Comparison of ENCODE assay signal across 1 cellular context in the genomic region with DNA sequence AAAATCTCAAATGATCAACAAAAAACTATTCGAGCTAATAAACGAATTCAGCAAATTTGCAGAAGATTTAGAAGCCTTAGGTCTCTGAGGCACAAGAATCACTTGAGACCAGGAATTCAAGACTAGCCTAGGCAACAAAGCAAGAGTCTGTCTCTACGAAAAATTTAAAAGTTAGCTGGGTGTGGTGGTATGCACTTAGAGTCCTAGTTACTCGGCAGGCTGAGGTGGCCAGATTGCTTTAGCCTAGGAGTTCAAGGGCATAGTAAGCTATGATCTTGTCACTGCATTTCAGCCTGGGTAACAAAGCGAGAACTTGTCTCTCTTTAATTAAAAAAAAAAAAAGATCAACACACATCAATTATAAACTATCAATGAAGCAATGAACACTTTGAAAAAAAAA.
TF ChIP-seq lines count a peak whose summit lies in the region.

No MANE protein-coding gene starts in this region.

TF ChIP-seq in GM23338, 12 proteins besides CTCF, POLR2A, EP300 and RAD21 (continued from another document):
- TF ChIP-seq REST (IDR thresholded peaks at IDR 0.05; ENCODE audit: unreplicated experiment) (no peak), ZNF114 (CRISPR knock-in tag; IDR thresholded peaks at IDR 0.05) (no peak), EZH2 (IDR thresholded peaks at IDR 0.05; ENCODE audit: low read depth, unreplicated experiment) (no peak), NANOG (IDR thresholded peaks at IDR 0.05; ENCODE audit: borderline replicate concordance) (no peak), STAT1 (IDR thresholded peaks at IDR 0.05; ENCODE audit: unreplicated experiment) (no peak), JUNB (IDR thresholded peaks at IDR 0.05; ENCODE audit: unreplicated experiment) (no peak), CREB1 (CRISPR knock-in tag; IDR thresholded peaks at IDR 0.05; ENCODE audit: low read depth) (no peak)
- TF ChIP-seq, protein P1, sequence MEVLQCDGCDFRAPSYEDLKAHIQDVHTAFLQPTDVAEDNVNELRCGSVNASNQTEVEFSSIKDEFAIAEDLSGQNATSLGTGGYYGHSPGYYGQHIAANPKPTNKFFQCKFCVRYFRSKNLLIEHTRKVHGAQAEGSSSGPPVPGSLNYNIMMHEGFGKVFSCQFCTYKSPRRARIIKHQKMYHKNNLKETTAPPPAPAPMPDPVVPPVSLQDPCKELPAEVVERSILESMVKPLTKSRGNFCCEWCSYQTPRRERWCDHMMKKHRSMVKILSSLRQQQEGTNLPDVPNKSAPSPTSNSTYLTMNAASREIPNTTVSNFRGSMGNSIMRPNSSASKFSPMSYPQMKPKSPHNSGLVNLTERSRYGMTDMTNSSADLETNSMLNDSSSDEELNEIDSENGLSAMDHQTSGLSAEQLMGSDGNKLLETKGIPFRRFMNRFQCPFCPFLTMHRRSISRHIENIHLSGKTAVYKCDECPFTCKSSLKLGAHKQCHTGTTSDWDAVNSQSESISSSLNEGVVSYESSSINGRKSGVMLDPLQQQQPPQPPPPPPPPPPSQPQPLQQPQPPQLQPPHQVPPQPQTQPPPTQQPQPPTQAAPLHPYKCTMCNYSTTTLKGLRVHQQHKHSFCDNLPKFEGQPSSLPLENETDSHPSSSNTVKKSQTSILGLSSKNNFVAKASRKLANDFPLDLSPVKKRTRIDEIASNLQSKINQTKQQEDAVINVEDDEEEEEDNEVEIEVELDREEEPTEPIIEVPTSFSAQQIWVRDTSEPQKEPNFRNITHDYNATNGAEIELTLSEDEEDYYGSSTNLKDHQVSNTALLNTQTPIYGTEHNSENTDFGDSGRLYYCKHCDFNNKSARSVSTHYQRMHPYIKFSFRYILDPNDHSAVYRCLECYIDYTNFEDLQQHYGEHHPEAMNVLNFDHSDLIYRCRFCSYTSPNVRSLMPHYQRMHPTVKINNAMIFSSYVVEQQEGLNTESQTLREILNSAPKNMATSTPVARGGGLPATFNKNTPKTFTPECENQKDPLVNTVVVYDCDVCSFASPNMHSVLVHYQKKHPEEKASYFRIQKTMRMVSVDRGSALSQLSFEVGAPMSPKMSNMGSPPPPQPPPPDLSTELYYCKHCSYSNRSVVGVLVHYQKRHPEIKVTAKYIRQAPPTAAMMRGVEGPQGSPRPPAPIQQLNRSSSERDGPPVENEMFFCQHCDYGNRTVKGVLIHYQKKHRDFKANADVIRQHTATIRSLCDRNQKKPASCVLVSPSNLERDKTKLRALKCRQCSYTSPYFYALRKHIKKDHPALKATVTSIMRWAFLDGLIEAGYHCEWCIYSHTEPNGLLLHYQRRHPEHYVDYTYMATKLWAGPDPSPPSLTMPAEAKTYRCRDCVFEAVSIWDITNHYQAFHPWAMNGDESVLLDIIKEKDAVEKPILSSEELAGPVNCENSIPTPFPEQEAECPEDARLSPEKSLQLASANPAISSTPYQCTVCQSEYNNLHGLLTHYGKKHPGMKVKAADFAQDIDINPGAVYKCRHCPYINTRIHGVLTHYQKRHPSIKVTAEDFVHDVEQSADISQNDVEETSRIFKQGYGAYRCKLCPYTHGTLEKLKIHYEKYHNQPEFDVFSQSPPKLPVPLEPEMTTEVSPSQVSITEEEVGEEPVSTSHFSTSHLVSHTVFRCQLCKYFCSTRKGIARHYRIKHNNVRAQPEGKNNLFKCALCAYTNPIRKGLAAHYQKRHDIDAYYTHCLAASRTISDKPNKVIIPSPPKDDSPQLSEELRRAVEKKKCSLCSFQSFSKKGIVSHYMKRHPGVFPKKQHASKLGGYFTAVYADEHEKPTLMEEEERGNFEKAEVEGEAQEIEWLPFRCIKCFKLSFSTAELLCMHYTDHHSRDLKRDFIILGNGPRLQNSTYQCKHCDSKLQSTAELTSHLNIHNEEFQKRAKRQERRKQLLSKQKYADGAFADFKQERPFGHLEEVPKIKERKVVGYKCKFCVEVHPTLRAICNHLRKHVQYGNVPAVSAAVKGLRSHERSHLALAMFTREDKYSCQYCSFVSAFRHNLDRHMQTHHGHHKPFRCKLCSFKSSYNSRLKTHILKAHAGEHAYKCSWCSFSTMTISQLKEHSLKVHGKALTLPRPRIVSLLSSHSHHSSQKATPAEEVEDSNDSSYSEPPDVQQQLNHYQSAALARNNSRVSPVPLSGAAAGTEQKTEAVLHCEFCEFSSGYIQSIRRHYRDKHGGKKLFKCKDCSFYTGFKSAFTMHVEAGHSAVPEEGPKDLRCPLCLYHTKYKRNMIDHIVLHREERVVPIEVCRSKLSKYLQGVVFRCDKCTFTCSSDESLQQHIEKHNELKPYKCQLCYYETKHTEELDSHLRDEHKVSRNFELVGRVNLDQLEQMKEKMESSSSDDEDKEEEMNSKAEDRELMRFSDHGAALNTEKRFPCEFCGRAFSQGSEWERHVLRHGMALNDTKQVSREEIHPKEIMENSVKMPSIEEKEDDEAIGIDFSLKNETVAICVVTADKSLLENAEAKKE (CRISPR knock-in tag; IDR thresholded peaks at IDR 0.05): no peak
TF ChIP-seq in GM23338: peak in this region for 0.
